In genomic region chr12:57517718-57518117, GRCh38 we compare ENCODE assay signal across 8 cellular contexts. TPM values are rescaled to one million over a fixed set of nuclear protein-coding genes. Genes with fewer than 3 reads are reported as not detected.
DNase-seq lines count a peak whose midpoint lies in the region; TF ChIP-seq lines count a peak whose summit lies in the region.
"Not testable (repeated sequence)": the region's sequence is repeated elsewhere in the genome, so short reads cannot be mapped to it uniquely, and the experiment has no call there.
"Had no signal": no experiment of that assay in that cellular context is flagged by ENCODE, and none has a peak within 500 bp of the region (broad histone marks: within the 10 kb centered on the region; RNA-seq: fewer than 3 reads in every experiment).

No MANE protein-coding gene starts in this region.

- not testable (repeated sequence) for H3K27ac ChIP-seq in mesenchymal stem cell (ENCODE audit: low read length, poor library complexity, severe bottlenecking)
- peak overlapping the region; percentile 98 for H3K27ac ChIP-seq in smooth muscle cell (ENCODE audit: low read depth)

- not testable (repeated sequence) for H3K14ac ChIP-seq in mesenchymal stem cell (ENCODE audit: low read length in 2 of 2)

- H3K4me3 ChIP-seq in AG09309 (ENCODE audit: control insufficient read depth, low read depth, low read length): peak overlapping the region; percentile 97
- not testable (repeated sequence) for H3K4me3 ChIP-seq in Loucy (ENCODE audit: low read length, poor library complexity, severe bottlenecking)
- peak overlapping the region in 1 of 2 experiments; percentile 94 for H3K4me3 ChIP-seq in mesenchymal stem cell (ENCODE audit: insufficient read depth in 1 of 2, low read depth in 1 of 2, low read length in 2 of 2)
- H3K4me3 ChIP-seq in smooth muscle cell: peak overlapping the region; percentile 89

- H3K27ac Mint-ChIP-seq in activated naive CD4-positive, alpha-beta T cell treated with anti-CD3 and anti-CD28 coated beads for 36 hours: peak overlapping the region; percentile 100
- H3K27ac Mint-ChIP-seq in endothelial cell (ENCODE audit: unreplicated experiment): peak overlapping the region; percentile 68

- not testable (repeated sequence) for TF ChIP-seq CTCF in AG09309 (IDR thresholded peaks at IDR 0.05; ENCODE audit: control insufficient read depth, insufficient read depth, low read depth, low read length, missing control alignments); Loucy (conservative IDR thresholded peaks at IDR 0.05; ENCODE audit: low read length); endothelial cell (IDR thresholded peaks at IDR 0.05; ENCODE audit: unreplicated experiment); smooth muscle cell (IDR thresholded peaks at IDR 0.05; ENCODE audit: borderline replicate concordance, insufficient read depth, poor library complexity, severe bottlenecking)

- CTCF ChIA-PET in activated naive CD4-positive, alpha-beta T cell treated with anti-CD3 and anti-CD28 coated beads for 36 hours (lab: Charles Lee): interaction anchor here (1.7 kb wide), 1 partner anchor 59 kb away, joined by 4 read pairs; no protein-coding TSS in a partner anchor

- peaks cover 46% of the 10 kb centered on the region for H3K4me1 Mint-ChIP-seq in activated naive CD4-positive, alpha-beta T cell treated with anti-CD3 and anti-CD28 coated beads for 36 hours (ENCODE audit: low read depth)
- peaks cover 30% of the 10 kb centered on the region for H3K4me1 Mint-ChIP-seq in endothelial cell (ENCODE audit: unreplicated experiment)

- 98% methylated on average over 10 of the region's 10 CpGs for WGBS in mesenchymal stem cell
- WGBS in smooth muscle cell (ENCODE audit: low lambda C conversion rate): 96% methylated on average over 10 of the region's 10 CpGs

- peaks cover 31% of the 10 kb centered on the region for H3K79me2 ChIP-seq in Loucy (ENCODE audit: insufficient read depth, low read length)
- peaks cover 22% of the 10 kb centered on the region for H3K79me2 ChIP-seq in smooth muscle cell (ENCODE audit: low read depth)

- peaks cover 35% of the 10 kb centered on the region for H4K20me1 ChIP-seq in Loucy (ENCODE audit: insufficient read depth, low read length, poor library complexity, severe bottlenecking)
- peaks cover 38% of the 10 kb centered on the region for H4K20me1 ChIP-seq in smooth muscle cell (ENCODE audit: low read depth)

- not testable (repeated sequence) for H3K9me2 ChIP-seq in Loucy (replicated peaks; ENCODE audit: low read depth, low read length)

- not testable (repeated sequence) for H4K8ac ChIP-seq in mesenchymal stem cell (ENCODE audit: low read length)

- H3F3A ChIP-seq in Loucy (ENCODE audit: low read depth): peaks cover 15% of the 10 kb centered on the region
- peaks cover 66% of the 10 kb centered on the region for H3F3A ChIP-seq in smooth muscle cell (ENCODE audit: low read depth)

- H3K36me3 Mint-ChIP-seq in activated naive CD4-positive, alpha-beta T cell treated with anti-CD3 and anti-CD28 coated beads for 36 hours (ENCODE audit: low read depth): peaks cover 63% of the 10 kb centered on the region
- H3K36me3 Mint-ChIP-seq in endothelial cell (ENCODE audit: low read depth, unreplicated experiment): peaks cover 52% of the 10 kb centered on the region

- not testable (repeated sequence) for H3K23ac ChIP-seq in mesenchymal stem cell (ENCODE audit: low read length in 2 of 2)

- H3K36me3 ChIP-seq in Loucy (ENCODE audit: insufficient read depth, low read length) (peaks cover 54% of the 10 kb centered on the region), mesenchymal stem cell (ENCODE audit: control insufficient read depth in 1 of 2, insufficient read depth in 2 of 2, low read depth in 1 of 2, low read length in 2 of 2) (peaks cover 29 to 58% of the 10 kb centered on the region in 2 experiments)
- H3K36me3 ChIP-seq in smooth muscle cell (ENCODE audit: low read depth): not testable (repeated sequence)

- H3K4me1 ChIP-seq in Loucy (ENCODE audit: insufficient read depth, low read length, poor library complexity, severe bottlenecking) (peaks cover 30% of the 10 kb centered on the region), mesenchymal stem cell (ENCODE audit: control insufficient read depth, insufficient read depth, low read depth, low read length) (peaks cover 17% of the 10 kb centered on the region), smooth muscle cell (ENCODE audit: low read depth) (peaks cover 25% of the 10 kb centered on the region)

- H4K91ac ChIP-seq in mesenchymal stem cell (ENCODE audit: low read length): not testable (repeated sequence)

- not testable (repeated sequence) for H3K79me1 ChIP-seq in mesenchymal stem cell (replicated peaks; ENCODE audit: low read length, poor library complexity, severe bottlenecking)

- not testable (repeated sequence) for H2BK5ac ChIP-seq in mesenchymal stem cell (ENCODE audit: low read depth, low read length, poor library complexity, severe bottlenecking)

- H3K9me3 Mint-ChIP-seq in activated naive CD4-positive, alpha-beta T cell treated with anti-CD3 and anti-CD28 coated beads for 36 hours; endothelial cell (ENCODE audit: unreplicated experiment): not testable (repeated sequence)

- not testable (repeated sequence) for H3K27me3 Mint-ChIP-seq in activated naive CD4-positive, alpha-beta T cell treated with anti-CD3 and anti-CD28 coated beads for 36 hours (ENCODE audit: low read depth)
- H3K27me3 Mint-ChIP-seq in endothelial cell (ENCODE audit: unreplicated experiment): peaks cover 16% of the 10 kb centered on the region

- H3K9me3 ChIP-seq in Loucy (ENCODE audit: insufficient read depth, low read depth, low read length); mesenchymal stem cell (ENCODE audit: control insufficient read depth, low read length); smooth muscle cell (replicated peaks; ENCODE audit: low read depth): not testable (repeated sequence)

- intact Hi-C loops in activated naive CD4-positive, alpha-beta T cell treated with anti-CD3 and anti-CD28 coated beads for 36 hours (cut with micrococcal nuclease): not testable (repeated sequence)

- not testable (repeated sequence) for H3K4me3 Mint-ChIP-seq in activated naive CD4-positive, alpha-beta T cell treated with anti-CD3 and anti-CD28 coated beads for 36 hours
- peak overlapping the region; percentile 74 for H3K4me3 Mint-ChIP-seq in endothelial cell (ENCODE audit: unreplicated experiment)

- not testable (repeated sequence) for H3K9ac ChIP-seq in Loucy (ENCODE audit: low read depth, low read length, poor library complexity, severe bottlenecking); smooth muscle cell (ENCODE audit: low read depth)
- peak overlapping the region; percentile 98 for H3K9ac ChIP-seq in mesenchymal stem cell (ENCODE audit: low read length)

- H2AK5ac ChIP-seq in mesenchymal stem cell (ENCODE audit: low read length, severe bottlenecking): not testable (repeated sequence)

- not testable (repeated sequence) for H3K4ac ChIP-seq in mesenchymal stem cell (ENCODE audit: low read depth in 1 of 2, low read length in 2 of 2)

- H2BK12ac ChIP-seq in mesenchymal stem cell (ENCODE audit: low read length in 2 of 2): not testable (repeated sequence)

- H2BK120ac ChIP-seq in mesenchymal stem cell (ENCODE audit: low read depth, low read length): not testable (repeated sequence)

- H2AFZ ChIP-seq in Loucy (ENCODE audit: low read length); mesenchymal stem cell (ENCODE audit: low read depth, low read length); smooth muscle cell (ENCODE audit: low read depth): not testable (repeated sequence)

- not testable (repeated sequence) for H3K18ac ChIP-seq in mesenchymal stem cell (ENCODE audit: low read depth in 1 of 2, low read length in 2 of 2)

- H3K4me2 ChIP-seq in Loucy (ENCODE audit: low read depth, low read length, poor library complexity, severe bottlenecking) (peak overlapping the region; percentile 96), smooth muscle cell (peak overlapping the region; percentile 88)
- H3K4me2 ChIP-seq in mesenchymal stem cell (ENCODE audit: low read length, poor library complexity, severe bottlenecking): not testable (repeated sequence)

- not testable (repeated sequence) for DNase-seq in AG09309 (ENCODE audit: low read depth); activated naive CD4-positive, alpha-beta T cell treated with anti-CD3 and anti-CD28 coated beads for 36 hours; endothelial cell (ENCODE audit: low spot score); mesenchymal stem cell; smooth muscle cell (lab: John Stamatoyannopoulos, UW; ENCODE audit: unreplicated experiment)

- not testable (repeated sequence) for H2BK15ac ChIP-seq in mesenchymal stem cell (ENCODE audit: low read depth, poor library complexity, severe bottlenecking)

- not testable (repeated sequence) for H3K27me3 ChIP-seq in Loucy (ENCODE audit: insufficient read depth, low read length, poor library complexity, severe bottlenecking); mesenchymal stem cell (ENCODE audit: control insufficient read depth in 1 of 2, insufficient read depth in 1 of 2, low read length in 2 of 2); smooth muscle cell (ENCODE audit: low read depth)

RNA-seq across cellular contexts. Expression of gene DDIT3, which starts 2.6 kb away (rescaled TPM):
- 10 to 100 TPM; 44.6 to 45.6 TPM for total RNA-seq in activated naive CD4-positive, alpha-beta T cell treated with anti-CD3 and anti-CD28 coated beads for 36 hours
- total RNA-seq in endothelial cell (ENCODE audit: unreplicated experiment): 4.2 TPM
- polyA plus RNA-seq in mesenchymal stem cell (2013, experiment 1 of 2): 43.7 TPM
- 45.0 TPM for polyA plus RNA-seq in mesenchymal stem cell (2013, experiment 2 of 2)
- total RNA-seq in smooth muscle cell: 25.8 and 28.4 TPM in 2 replicates
- 27.8 and 43.5 TPM in 2 replicates for polyA plus RNA-seq in smooth muscle cell

RNA-seq across cellular contexts. Expression of gene MBD6, which starts 4.9 kb away (rescaled TPM):
- total RNA-seq in activated naive CD4-positive, alpha-beta T cell treated with anti-CD3 and anti-CD28 coated beads for 36 hours: 10 to 100 TPM; 43.5 to 45.5 TPM
- total RNA-seq in endothelial cell (ENCODE audit: unreplicated experiment) (99.0 TPM), smooth muscle cell (3.7 and 9.1 TPM in 2 replicates)
- 44.2 TPM for polyA plus RNA-seq in mesenchymal stem cell (2013, experiment 1 of 2)
- 40.9 TPM for polyA plus RNA-seq in mesenchymal stem cell (2013, experiment 2 of 2)
- polyA plus RNA-seq in smooth muscle cell: 11.7 and 18.4 TPM in 2 replicates

RNA-seq across cellular contexts. Expression of gene DCTN2, which starts 29.3 kb away (rescaled TPM):
- 10 to 100 TPM; 65.1 to 71.7 TPM for total RNA-seq in activated naive CD4-positive, alpha-beta T cell treated with anti-CD3 and anti-CD28 coated beads for 36 hours
- total RNA-seq in endothelial cell (ENCODE audit: unreplicated experiment) (195 TPM), smooth muscle cell (88.0 and 107 TPM in 2 replicates)
- 143 TPM for polyA plus RNA-seq in mesenchymal stem cell (2013, experiment 1 of 2)
- polyA plus RNA-seq in mesenchymal stem cell (2013, experiment 2 of 2): 134 TPM
- 119 and 127 TPM in 2 replicates for polyA plus RNA-seq in smooth muscle cell

RNA-seq across cellular contexts. Expression of gene MARS1, which starts 29.9 kb away (rescaled TPM):
- total RNA-seq in activated naive CD4-positive, alpha-beta T cell treated with anti-CD3 and anti-CD28 coated beads for 36 hours: 100 to 1,000 TPM; 481 to 489 TPM
- total RNA-seq in endothelial cell (ENCODE audit: unreplicated experiment) (183 TPM), smooth muscle cell (192 and 629 TPM in 2 replicates)
- polyA plus RNA-seq in mesenchymal stem cell (2013, experiment 1 of 2): 410 TPM
- polyA plus RNA-seq in mesenchymal stem cell (2013, experiment 2 of 2): 418 TPM
- 186 and 187 TPM in 2 replicates for polyA plus RNA-seq in smooth muscle cell

RNA-seq across cellular contexts. Expression of gene KIF5A, which starts 32.1 kb away (rescaled TPM):
- under 1 TPM; 0.60 to 0.86 TPM for total RNA-seq in activated naive CD4-positive, alpha-beta T cell treated with anti-CD3 and anti-CD28 coated beads for 36 hours
- total RNA-seq in endothelial cell (ENCODE audit: unreplicated experiment) (0.46 TPM), smooth muscle cell (2.2 and 2.8 TPM in 2 replicates)
- polyA plus RNA-seq in mesenchymal stem cell (2013, experiment 1 of 2): 0.26 TPM
- 0.22 TPM for polyA plus RNA-seq in mesenchymal stem cell (2013, experiment 2 of 2)
- polyA plus RNA-seq in smooth muscle cell: 0.34 and 0.53 TPM in 2 replicates
- total RNA-seq: G401, myocyte had no signal
